ENCODE assay signal across 1 cellular context in the genomic region with DNA sequence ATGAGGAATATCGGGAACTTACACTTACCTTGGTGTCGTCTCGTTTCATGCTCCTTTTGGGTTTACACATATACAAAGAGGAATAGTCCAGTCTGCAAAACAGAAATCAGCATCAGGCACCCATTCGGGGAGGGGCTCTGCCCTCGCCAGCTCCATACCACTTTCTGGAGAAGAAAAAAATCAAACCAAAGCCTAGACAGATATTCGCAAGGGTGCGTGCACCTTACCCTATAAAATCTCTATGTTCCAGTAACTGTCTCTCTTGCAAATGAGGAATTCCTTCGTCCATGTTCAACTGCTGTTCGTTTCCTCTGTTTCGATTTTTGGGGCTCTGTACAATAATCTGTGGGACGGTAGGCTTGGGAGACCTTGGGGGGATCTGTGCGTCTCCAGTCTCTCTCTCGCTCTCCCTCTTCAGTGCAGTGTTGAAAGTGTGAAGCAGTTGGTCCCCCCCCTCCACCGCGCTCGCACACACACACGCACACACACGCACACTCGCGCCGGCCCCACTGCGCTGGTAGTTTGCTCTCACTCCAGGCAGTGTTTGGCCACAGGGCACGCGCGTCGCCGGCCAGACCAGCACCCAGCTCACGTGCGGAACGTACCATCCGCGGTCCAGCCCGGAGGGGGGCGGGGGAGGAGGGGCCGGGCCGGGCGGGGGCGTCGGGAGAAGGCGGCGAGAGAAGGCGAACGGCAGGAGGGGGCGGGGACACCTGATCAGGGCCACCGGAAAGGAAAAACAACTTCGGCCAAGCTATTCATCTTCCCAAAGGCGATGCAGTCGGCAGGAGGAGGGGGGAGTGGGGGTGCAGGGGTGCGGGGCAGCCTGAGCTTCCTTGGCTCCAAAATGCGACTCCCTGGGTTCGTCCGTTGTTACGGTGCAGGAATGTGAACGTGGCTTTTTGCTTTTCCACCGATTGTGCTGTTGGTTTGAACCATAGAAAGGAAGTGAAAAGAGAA.
A peak's percentile ranks its signal among the peaks of the same experiment; 100 is the strongest.
TF ChIP-seq lines count a peak whose summit lies in the region.

BHLHE41 (minus strand) TSS at position 547 of the 960 bp plus-strand sequence; CDS start at position 289, 258 bp downstream.

TF ChIP-seq in K562, 482 proteins besides CTCF, POLR2A, EP300 and RAD21 (continued from another document):
- TF ChIP-seq BHLHE40 (IDR thresholded peaks at IDR 0.05; ENCODE audit: low read length), result 0 out of 2 replicates have a peak, but pooled peaks have one; percentile 31
- TF ChIP-seq, protein P1, sequence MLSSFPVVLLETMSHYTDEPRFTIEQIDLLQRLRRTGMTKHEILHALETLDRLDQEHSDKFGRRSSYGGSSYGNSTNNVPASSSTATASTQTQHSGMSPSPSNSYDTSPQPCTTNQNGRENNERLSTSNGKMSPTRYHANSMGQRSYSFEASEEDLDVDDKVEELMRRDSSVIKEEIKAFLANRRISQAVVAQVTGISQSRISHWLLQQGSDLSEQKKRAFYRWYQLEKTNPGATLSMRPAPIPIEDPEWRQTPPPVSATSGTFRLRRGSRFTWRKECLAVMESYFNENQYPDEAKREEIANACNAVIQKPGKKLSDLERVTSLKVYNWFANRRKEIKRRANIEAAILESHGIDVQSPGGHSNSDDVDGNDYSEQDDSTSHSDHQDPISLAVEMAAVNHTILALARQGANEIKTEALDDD (IDR thresholded peaks at IDR 0.05), result no peak
- no peak for TF ChIP-seq SIN3B (IDR thresholded peaks at IDR 0.05; ENCODE audit: low read depth)
